In the genomic region with DNA sequence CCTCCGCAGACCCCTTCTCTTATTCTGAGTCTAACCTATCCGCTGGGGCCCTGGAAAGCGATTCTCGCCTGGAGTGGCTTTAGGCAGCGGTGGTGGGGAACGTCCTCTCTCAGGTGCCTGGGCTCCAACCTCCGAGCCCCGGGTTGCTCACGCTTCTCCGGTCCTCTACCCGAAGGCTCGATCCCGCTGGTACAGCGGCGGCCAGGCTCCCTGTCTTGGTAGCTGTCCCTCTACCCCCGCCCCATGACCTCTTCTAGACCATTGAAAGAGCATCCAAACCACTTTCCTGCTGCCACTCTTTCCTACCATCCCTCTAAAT, we compare ENCODE assay signal across 1 cellular context.
TF ChIP-seq lines count a peak whose summit lies in the region.

No MANE protein-coding gene starts in this region.

TF ChIP-seq in SK-N-SH, 30 proteins besides CTCF, POLR2A, EP300 and RAD21 (continued from another document):
- TF ChIP-seq, protein P1, sequence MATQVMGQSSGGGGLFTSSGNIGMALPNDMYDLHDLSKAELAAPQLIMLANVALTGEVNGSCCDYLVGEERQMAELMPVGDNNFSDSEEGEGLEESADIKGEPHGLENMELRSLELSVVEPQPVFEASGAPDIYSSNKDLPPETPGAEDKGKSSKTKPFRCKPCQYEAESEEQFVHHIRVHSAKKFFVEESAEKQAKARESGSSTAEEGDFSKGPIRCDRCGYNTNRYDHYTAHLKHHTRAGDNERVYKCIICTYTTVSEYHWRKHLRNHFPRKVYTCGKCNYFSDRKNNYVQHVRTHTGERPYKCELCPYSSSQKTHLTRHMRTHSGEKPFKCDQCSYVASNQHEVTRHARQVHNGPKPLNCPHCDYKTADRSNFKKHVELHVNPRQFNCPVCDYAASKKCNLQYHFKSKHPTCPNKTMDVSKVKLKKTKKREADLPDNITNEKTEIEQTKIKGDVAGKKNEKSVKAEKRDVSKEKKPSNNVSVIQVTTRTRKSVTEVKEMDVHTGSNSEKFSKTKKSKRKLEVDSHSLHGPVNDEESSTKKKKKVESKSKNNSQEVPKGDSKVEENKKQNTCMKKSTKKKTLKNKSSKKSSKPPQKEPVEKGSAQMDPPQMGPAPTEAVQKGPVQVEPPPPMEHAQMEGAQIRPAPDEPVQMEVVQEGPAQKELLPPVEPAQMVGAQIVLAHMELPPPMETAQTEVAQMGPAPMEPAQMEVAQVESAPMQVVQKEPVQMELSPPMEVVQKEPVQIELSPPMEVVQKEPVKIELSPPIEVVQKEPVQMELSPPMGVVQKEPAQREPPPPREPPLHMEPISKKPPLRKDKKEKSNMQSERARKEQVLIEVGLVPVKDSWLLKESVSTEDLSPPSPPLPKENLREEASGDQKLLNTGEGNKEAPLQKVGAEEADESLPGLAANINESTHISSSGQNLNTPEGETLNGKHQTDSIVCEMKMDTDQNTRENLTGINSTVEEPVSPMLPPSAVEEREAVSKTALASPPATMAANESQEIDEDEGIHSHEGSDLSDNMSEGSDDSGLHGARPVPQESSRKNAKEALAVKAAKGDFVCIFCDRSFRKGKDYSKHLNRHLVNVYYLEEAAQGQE (IDR thresholded peaks at IDR 0.05; ENCODE audit: low read depth, low read length): no peak
- TF ChIP-seq GABPA (IDR thresholded peaks at IDR 0.05; ENCODE audit: low read depth): no peak
- no peak for TF ChIP-seq SMC3 (IDR thresholded peaks at IDR 0.05; ENCODE audit: low read depth, low read length)
- TF ChIP-seq, protein P2, sequence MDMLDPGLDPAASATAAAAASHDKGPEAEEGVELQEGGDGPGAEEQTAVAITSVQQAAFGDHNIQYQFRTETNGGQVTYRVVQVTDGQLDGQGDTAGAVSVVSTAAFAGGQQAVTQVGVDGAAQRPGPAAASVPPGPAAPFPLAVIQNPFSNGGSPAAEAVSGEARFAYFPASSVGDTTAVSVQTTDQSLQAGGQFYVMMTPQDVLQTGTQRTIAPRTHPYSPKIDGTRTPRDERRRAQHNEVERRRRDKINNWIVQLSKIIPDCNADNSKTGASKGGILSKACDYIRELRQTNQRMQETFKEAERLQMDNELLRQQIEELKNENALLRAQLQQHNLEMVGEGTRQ (IDR thresholded peaks at IDR 0.05; ENCODE audit: borderline replicate concordance, low read depth, low read length): no peak
- TF ChIP-seq, protein P3, sequence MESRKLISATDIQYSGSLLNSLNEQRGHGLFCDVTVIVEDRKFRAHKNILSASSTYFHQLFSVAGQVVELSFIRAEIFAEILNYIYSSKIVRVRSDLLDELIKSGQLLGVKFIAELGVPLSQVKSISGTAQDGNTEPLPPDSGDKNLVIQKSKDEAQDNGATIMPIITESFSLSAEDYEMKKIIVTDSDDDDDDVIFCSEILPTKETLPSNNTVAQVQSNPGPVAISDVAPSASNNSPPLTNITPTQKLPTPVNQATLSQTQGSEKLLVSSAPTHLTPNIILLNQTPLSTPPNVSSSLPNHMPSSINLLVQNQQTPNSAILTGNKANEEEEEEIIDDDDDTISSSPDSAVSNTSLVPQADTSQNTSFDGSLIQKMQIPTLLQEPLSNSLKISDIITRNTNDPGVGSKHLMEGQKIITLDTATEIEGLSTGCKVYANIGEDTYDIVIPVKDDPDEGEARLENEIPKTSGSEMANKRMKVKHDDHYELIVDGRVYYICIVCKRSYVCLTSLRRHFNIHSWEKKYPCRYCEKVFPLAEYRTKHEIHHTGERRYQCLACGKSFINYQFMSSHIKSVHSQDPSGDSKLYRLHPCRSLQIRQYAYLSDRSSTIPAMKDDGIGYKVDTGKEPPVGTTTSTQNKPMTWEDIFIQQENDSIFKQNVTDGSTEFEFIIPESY (IDR thresholded peaks at IDR 0.05; ENCODE audit: borderline replicate concordance, low read depth): no peak
- no peak for TF ChIP-seq TEAD4 (IDR thresholded peaks at IDR 0.05; ENCODE audit: borderline replicate concordance, insufficient read depth)
- no peak for TF ChIP-seq TAF1 (IDR thresholded peaks at IDR 0.05; ENCODE audit: borderline replicate concordance, low read depth, low read length)
